33 cellular contexts compared by ENCODE assay signal in genomic region chr6:36717871-36718540, GRCh38. TPM values are rescaled to one million over a fixed set of nuclear protein-coding genes. Genes with fewer than 3 reads are reported as not detected.
DNase-seq lines count a peak whose midpoint lies in the region; ATAC-seq, FAIRE-seq and TF ChIP-seq lines count a peak whose summit lies in the region.
"Had no signal": no experiment of that assay in that cellular context is flagged by ENCODE, and none has a peak within 500 bp of the region (broad histone marks: within the 10 kb centered on the region; RNA-seq: fewer than 3 reads in every experiment).

No MANE protein-coding gene starts in this region.

- H3K9me3 Mint-ChIP-seq in stimulated activated memory B cell treated with anti-CD40 and anti-IgM and Interleukin-4, amounts not matched to agents 10 μg/mL and 1 μg/mL and 100 μg/mL, for 72 hours, result no peaks in the 10 kb centered on the region
- no peaks in the 10 kb centered on the region for H3K9me3 Mint-ChIP-seq in H9
- H3K9me3 Mint-ChIP-seq: activated CD8-positive, alpha-beta T cell treated with anti-CD3 and anti-CD28 coated beads for 36 hours; activated naive CD8-positive, alpha-beta T cell treated with anti-CD3 and anti-CD28 coated beads for 36 hours; activated T-helper 1 cell treated with anti-CD3 and anti-CD28 coated beads, Interleukin-12 subunit alpha, Interleukin-12 subunit beta, Interleukin-2, Interleukin-4 antibody, amounts not matched to agents 30 ng/mL and 10 ng/mL and 1 ng/mL, durations not matched to agents 14 hours and 24 hours and 36 hours; CD4-positive, alpha-beta memory T cell had no signal

- H3K27me3 ChIP-seq in HepG2 (ENCODE audit: control insufficient read depth in 1 of 2, insufficient read depth in 2 of 2, low read length in 2 of 2) (peaks cover 19 to 78% of the 10 kb centered on the region in 2 experiments; a peak in 4 of 5 replicates), left lung (no peaks in the 10 kb centered on the region), H9 (ENCODE audit: insufficient read depth, low read length) (no peaks in the 10 kb centered on the region)
- H3K27me3 ChIP-seq: ascending aorta, MG63, neutrophil, right lobe of liver had no signal

- H2BK5ac ChIP-seq in H9 (ENCODE audit: insufficient read length, low read length), result no peak overlapping the region

- CTCF ChIA-PET in HEK293 (lab: Yijun Ruan, JAX) (interaction anchor here (0.6 to 1.8 kb wide), 5 partner anchors 41 to 301 kb away, joined by 3 to 4 read pairs (median 3); no protein-coding TSS in a partner anchor), HepG2 (lab: Yijun Ruan, JAX; ENCODE audit: low intra/inter-chr PET ratio, low total read pairs) (no interaction called here)

- H4K20me1 ChIP-seq in HepG2 (ENCODE audit: insufficient read depth, low read length) (no peaks in the 10 kb centered on the region), H9 (ENCODE audit: control insufficient read depth, insufficient read depth, insufficient read length) (no peaks in the 10 kb centered on the region)

- intact Hi-C loops in HepG2 (cut with micrococcal nuclease; ENCODE audit: unreplicated experiment) (no loop called here), left lung (cut with DNase I) (no loop called here)

- no peak overlapping the region for H3K23ac ChIP-seq in H9 (ENCODE audit: insufficient read length, low read depth, low read length)

- peak; percentile 26 for DNase-seq in activated CD4-positive, CD25-positive, alpha-beta regulatory T cell treated with anti-CD3 and anti-CD28 coated beads, Interleukin-2, amount 50 U/mL, for 72 hours
- no peak for DNase-seq in activated CD4-positive, CD25-positive, alpha-beta regulatory T cell (lab: John Stamatoyannopoulos, UW)
- DNase-seq in HepG2 (ENCODE audit: low spot score) (no peak), NCI-H2081 treated with DMSO at 0.1 percent for 48 hours (lab: John Stamatoyannopoulos, UW) (no peak), left lung (no peak), H9 (no peak)
- DNase-seq: activated CD4-positive, alpha-beta T cell treated with anti-CD3 and anti-CD28 coated beads for 1 hour; activated CD8-positive, alpha-beta memory T cell treated with anti-CD3 and anti-CD28 coated beads, Interleukin-2, amount 50 U/mL, for 48 hours; activated CD8-positive, alpha-beta T cell treated with anti-CD3 and anti-CD28 coated beads for 36 hours; activated naive CD8-positive, alpha-beta T cell treated with anti-CD3 and anti-CD28 coated beads for 36 hours; CD4-positive, alpha-beta memory T cell; effector CD4-positive, alpha-beta T cell; GM23248; mesendoderm; MG63; NCI-H1105 treated with DMSO at 0.1 percent for 48 hours; NCI-H1930; NCI-H524 treated with DMSO at 0.1 percent for 48 hours; PC-9; Right ventricle myocardium superior; stimulated activated CD4-positive, alpha-beta T cell treated with anti-CD3 and anti-CD28 coated beads, Interleukin-4, amount 100 ng/mL, for 24 hours had no signal

- no peaks in the 10 kb centered on the region for H3K23me2 ChIP-seq in H9 (ENCODE audit: insufficient read length, low read depth, low read length, poor library complexity, severe bottlenecking)

- H3K4me3 ChIP-seq in HEK293 (ENCODE audit: low read depth, low read length) (no peak overlapping the region), HepG2 (replicated peaks in 1 of 3; ENCODE audit: insufficient read depth in 1 of 3, low read depth in 2 of 3, low read length in 3 of 3) (no peak overlapping the region), left lung (no peak overlapping the region)
- H3K4me3 ChIP-seq: A549, ascending aorta, GM23248, MG63, PC-9, right lobe of liver had no signal

- no peak overlapping the region for H4K8ac ChIP-seq in H9 (replicated peaks; ENCODE audit: insufficient read length, low read depth, low read length)

- H3K9me3 ChIP-seq in HEK293 (ENCODE audit: control insufficient read depth, insufficient read depth, low read depth, low read length) (no peaks in the 10 kb centered on the region), HepG2 (ENCODE audit: low read length) (no peaks in the 10 kb centered on the region), left lung (no peaks in the 10 kb centered on the region), H9 (ENCODE audit: control insufficient read depth, low read depth, low read length) (no peaks in the 10 kb centered on the region)
- H3K9me3 ChIP-seq: A549, ascending aorta, MG63, neutrophil, right lobe of liver had no signal

- no peak overlapping the region for H3K56ac ChIP-seq in H9 (ENCODE audit: insufficient read length, low read depth, low read length)

- POLR2A ChIA-PET in HEK293 (lab: Yijun Ruan, JAX), result interaction anchor here (0.6 kb wide), 1 partner anchor 112 kb away, joined by 3 read pairs; no protein-coding TSS in a partner anchor
- POLR2A ChIA-PET in HepG2 (lab: Yijun Ruan, JAX), result no interaction called here

- no peaks in the 10 kb centered on the region for H3K27me3 Mint-ChIP-seq in stimulated activated memory B cell treated with anti-CD40 and anti-IgM and Interleukin-4, amounts not matched to agents 10 μg/mL and 1 μg/mL and 100 μg/mL, for 72 hours
- no peaks in the 10 kb centered on the region; the same call in 1 of the 2 replicates for H3K27me3 Mint-ChIP-seq in H9 (ENCODE audit: low read depth)
- H3K27me3 Mint-ChIP-seq: activated CD8-positive, alpha-beta T cell treated with anti-CD3 and anti-CD28 coated beads for 36 hours; activated naive CD8-positive, alpha-beta T cell treated with anti-CD3 and anti-CD28 coated beads for 36 hours; CD4-positive, alpha-beta memory T cell had no signal

- H4K5ac ChIP-seq in H9 (ENCODE audit: insufficient read length, low read depth, low read length), result no peak overlapping the region

- H3K79me1 ChIP-seq in H9 (ENCODE audit: insufficient read depth, low read depth, low read length, poor library complexity, severe bottlenecking), result no peaks in the 10 kb centered on the region

- TF ChIP-seq EP300 in HepG2 (IDR thresholded peaks at IDR 0.05; ENCODE audit: low read depth in 2 of 2, low read length in 2 of 2) (no peak), HepG2 (CRISPR knock-in tag; IDR thresholded peaks at IDR 0.05; ENCODE audit: borderline replicate concordance) (no peak)

- no peak overlapping the region for H2BK20ac ChIP-seq in H9 (ENCODE audit: low read depth, low read length, poor library complexity, severe bottlenecking)

- no peak for FAIRE-seq in HepG2 (lab: Jason Lieb, UNC)
- FAIRE-seq: A549, colon had no signal

- H2AFZ ChIP-seq in HepG2 (ENCODE audit: low read length) (no peak overlapping the region), H9 (ENCODE audit: low read length) (no peak overlapping the region)
- H2AFZ ChIP-seq: GM23248, PC-9 had no signal

- H3K27ac ChIP-seq in HEK293 (ENCODE audit: extremely low read depth, low read depth, low read length) (no peak overlapping the region), HepG2 (ENCODE audit: extremely low read length, insufficient read depth, low read length) (no peak overlapping the region), left lung (no peak overlapping the region), H9 (ENCODE audit: insufficient read length, low read depth, low read length) (no peak overlapping the region)
- H3K27ac ChIP-seq: A549, ascending aorta, epithelial cell of prostate, GM23248, KMS-11, neutrophil, PC-9, right lobe of liver had no signal

- TF ChIP-seq POLR2A in HepG2 (IDR thresholded peaks at IDR 0.05; ENCODE audit: insufficient read depth in 1 of 2, low read depth in 2 of 2, low read length in 2 of 2), result no peak

- H3K9ac ChIP-seq in HepG2 (ENCODE audit: insufficient read depth, low read depth, low read length), result no peak overlapping the region
- no peak overlapping the region for H3K9ac ChIP-seq in H9 (ENCODE audit: extremely low read depth, insufficient read length, low read length)
- H3K9ac ChIP-seq: GM23248, KMS-11 had no signal

- H2BK15ac ChIP-seq in H9 (ENCODE audit: low read depth, low read length), result no peak overlapping the region

- H3K36me3 ChIP-seq in HEK293 (ENCODE audit: control insufficient read depth in 2 of 2, insufficient read depth in 1 of 2, low read length in 2 of 2) (no peaks in the 10 kb centered on the region), HepG2 (replicated peaks in 1 of 2; ENCODE audit: control insufficient read depth in 1 of 2, insufficient read depth in 2 of 2, low read length in 2 of 2) (no peaks in the 10 kb centered on the region), left lung (peaks cover 0 to 5% of the 10 kb centered on the region in 2 donors)
- H3K36me3 ChIP-seq: ascending aorta, MG63, right lobe of liver had no signal

- no peak overlapping the region for H3K4me3 Mint-ChIP-seq in stimulated activated memory B cell treated with anti-CD40 and anti-IgM and Interleukin-4, amounts not matched to agents 10 μg/mL and 1 μg/mL and 100 μg/mL, for 72 hours
- H3K4me3 Mint-ChIP-seq in H9, result no peak overlapping the region
- H3K4me3 Mint-ChIP-seq: activated CD8-positive, alpha-beta T cell treated with anti-CD3 and anti-CD28 coated beads for 36 hours; activated naive CD8-positive, alpha-beta T cell treated with anti-CD3 and anti-CD28 coated beads for 36 hours; activated T-helper 1 cell treated with anti-CD3 and anti-CD28 coated beads, Interleukin-12 subunit alpha, Interleukin-12 subunit beta, Interleukin-2, Interleukin-4 antibody, amounts not matched to agents 30 ng/mL and 10 ng/mL and 1 ng/mL, durations not matched to agents 14 hours and 24 hours and 36 hours; CD4-positive, alpha-beta memory T cell had no signal

- ATAC-seq in HepG2 (peak; percentile 7; the same call in 1 of the 3 replicates), left lung (no peak)
- ATAC-seq in stimulated activated memory B cell treated with anti-CD40 and anti-IgM and Interleukin-4, amounts not matched to agents 10 μg/mL and 1 μg/mL and 100 μg/mL, for 72 hours, result no peak
- ATAC-seq: activated CD8-positive, alpha-beta T cell treated with anti-CD3 and anti-CD28 coated beads for 36 hours; left lobe of liver; right lobe of liver had no signal

- no peak overlapping the region for H4K91ac ChIP-seq in H9 (ENCODE audit: insufficient read length, low read depth, low read length)

- WGBS in HepG2 (ENCODE audit: low lambda C conversion rate), result 12% methylated on average over 11 of the region's 12 CpGs
- WGBS in H9 (ENCODE audit: extremely low coverage, insufficient read length, low lambda C conversion rate), result no CpG with 5 or more reads among the region's 12 CpGs

- no peaks in the 10 kb centered on the region for H3K4me1 ChIP-seq in HEK293 (ENCODE audit: control insufficient read depth, insufficient read depth, low read length)
- H3K4me1 ChIP-seq in HepG2 (ENCODE audit: insufficient read depth, low read length), result no peaks in the 10 kb centered on the region
- no peaks in the 10 kb centered on the region for H3K4me1 ChIP-seq in left lung
- no peaks in the 10 kb centered on the region; the same call in 1 of the 2 replicates for H3K4me1 ChIP-seq in H9 (ENCODE audit: insufficient read depth, low read length)
- H3K4me1 ChIP-seq: A549, ascending aorta, right lobe of liver had no signal

- H3K27ac Mint-ChIP-seq in stimulated activated memory B cell treated with anti-CD40 and anti-IgM and Interleukin-4, amounts not matched to agents 10 μg/mL and 1 μg/mL and 100 μg/mL, for 72 hours, result peak overlapping the region; percentile 9
- no peak overlapping the region for H3K27ac Mint-ChIP-seq in H9
- H3K27ac Mint-ChIP-seq: activated CD8-positive, alpha-beta T cell treated with anti-CD3 and anti-CD28 coated beads for 36 hours; activated naive CD8-positive, alpha-beta T cell treated with anti-CD3 and anti-CD28 coated beads for 36 hours; activated T-helper 1 cell treated with anti-CD3 and anti-CD28 coated beads, Interleukin-12 subunit alpha, Interleukin-12 subunit beta, Interleukin-2, Interleukin-4 antibody, amounts not matched to agents 30 ng/mL and 10 ng/mL and 1 ng/mL, durations not matched to agents 14 hours and 24 hours and 36 hours; CD4-positive, alpha-beta memory T cell; progenitor cell of endocrine pancreas had no signal

- TF ChIP-seq CTCF in HEK293 (tag by site-specific recombination; IDR thresholded peaks at IDR 0.05) (no peak), HepG2 (CRISPR knock-in tag; IDR thresholded peaks at IDR 0.05) (no peak), left lung (IDR thresholded peaks at IDR 0.05) (no peak), H9 (conservative IDR thresholded peaks at IDR 0.05) (no peak)

- in situ Hi-C loops in HepG2 (cut with HindIII; ENCODE audit: extremely low pct_ligation_motif_present, low pct_unique_long_range_greater_than_20kb), result no loop called here

- H3K18ac ChIP-seq in H9 (ENCODE audit: insufficient read length, low read depth, low read length), result no peak overlapping the region

- H3K14ac ChIP-seq in H9 (ENCODE audit: insufficient read depth, low read length), result no peak overlapping the region

- H3K79me2 ChIP-seq in HepG2 (ENCODE audit: insufficient read depth, low read length), result no peaks in the 10 kb centered on the region
- no peaks in the 10 kb centered on the region for H3K79me2 ChIP-seq in H9 (ENCODE audit: insufficient read depth, low read length)

- H3K4me2 ChIP-seq in HepG2 (ENCODE audit: low read depth, low read length) (no peak overlapping the region), H9 (ENCODE audit: insufficient read depth, insufficient read length, low read length) (no peak overlapping the region)
- H3K4me2 ChIP-seq: A549, KMS-11, PC-9 had no signal

- H3T11ph ChIP-seq in H9 (ENCODE audit: low read length), result no peak overlapping the region

- H3K36me3 Mint-ChIP-seq in stimulated activated memory B cell treated with anti-CD40 and anti-IgM and Interleukin-4, amounts not matched to agents 10 μg/mL and 1 μg/mL and 100 μg/mL, for 72 hours, result no peaks in the 10 kb centered on the region
- H3K36me3 Mint-ChIP-seq in H9 (ENCODE audit: insufficient read depth in 1 of 3, low read depth in 3 of 3), result no peaks in the 10 kb centered on the region
- H3K36me3 Mint-ChIP-seq: activated naive CD8-positive, alpha-beta T cell treated with anti-CD3 and anti-CD28 coated beads for 36 hours; CD4-positive, alpha-beta memory T cell had no signal

- no peak overlapping the region for H2AK5ac ChIP-seq in H9 (ENCODE audit: insufficient read length, low read length)

- H2BK120ac ChIP-seq in H9 (ENCODE audit: low read depth, low read length, poor library complexity, severe bottlenecking), result no peak overlapping the region

- peaks cover 20% of the 10 kb centered on the region for H3K4me1 Mint-ChIP-seq in stimulated activated memory B cell treated with anti-CD40 and anti-IgM and Interleukin-4, amounts not matched to agents 10 μg/mL and 1 μg/mL and 100 μg/mL, for 72 hours
- peaks cover 3 to 5% of the 10 kb centered on the region in 2 experiments; a peak in 1 of 4 replicates for H3K4me1 Mint-ChIP-seq in H9
- H3K4me1 Mint-ChIP-seq: activated naive CD8-positive, alpha-beta T cell treated with anti-CD3 and anti-CD28 coated beads for 36 hours had no signal

- BruUV-seq in HepG2 (replicated peaks; lab: Mats Ljungman, UMichigan), result no TSS peak

- H2BK12ac ChIP-seq in H9 (ENCODE audit: insufficient read length, low read depth, low read length), result no peak overlapping the region

- H3K4ac ChIP-seq in H9 (ENCODE audit: low read depth, low read length), result no peak overlapping the region

- TF ChIP-seq RAD21 in HepG2 (CRISPR knock-in tag; IDR thresholded peaks at IDR 0.05), result no peak

RNA-seq across cellular contexts. Expression of gene RAB44, which starts 20.4 kb away (rescaled TPM):
- total RNA-seq in HepG2 (2016; rRNA removed; fragmentation: Illumina TruSeq; extraction: Trizol) (not detected in 2 replicates), left lung (under 1 TPM; 0.26 to 0.37 TPM), H9 (2021) (0.04 TPM in 1 of 2 replicates, not detected in the other)
- total RNA-seq in HepG2 (2016; cell fraction: cytosol; rRNA removed; fragmentation: Illumina TruSeq; extraction: Trizol; ENCODE audit: low read depth), result not detected in 2 replicates
- total RNA-seq in HepG2 (2016; cell fraction: insoluble cytoplasmic fraction; rRNA removed; fragmentation: Illumina TruSeq; extraction: Trizol), result not detected in 2 replicates
- total RNA-seq in HepG2 (2016; cell fraction: membrane; rRNA removed; fragmentation: Illumina TruSeq; extraction: Trizol), result not detected in 2 replicates
- total RNA-seq in HepG2 (2016; cell fraction: nucleus; rRNA removed; fragmentation: Illumina TruSeq; extraction: Trizol), result not detected in 2 replicates
- not detected in 2 replicates for polyA plus RNA-seq in HepG2 (2011; rRNA removed)
- polyA plus RNA-seq in HepG2 (2011; cell fraction: cytosol; rRNA removed), result not detected in 2 replicates
- polyA plus RNA-seq in HepG2 (2011; cell fraction: nucleus; rRNA removed), result 0.09 TPM in 1 of 2 replicates, not detected in the other
- polyA plus RNA-seq in HepG2 (2012), result not detected in 2 replicates
- polyA plus RNA-seq in HepG2 (2016; cell fraction: cytosol; fragmentation: Illumina TruSeq; extraction: Trizol; ENCODE audit: low read depth), result not detected in 2 replicates
- polyA plus RNA-seq in HepG2 (2016; cell fraction: insoluble cytoplasmic fraction; fragmentation: Illumina TruSeq; extraction: Trizol; ENCODE audit: low read depth), result not detected in 2 replicates
- not detected in 2 replicates for polyA plus RNA-seq in HepG2 (2016; cell fraction: membrane; fragmentation: Illumina TruSeq; extraction: Trizol; ENCODE audit: low read depth)
- polyA plus RNA-seq in HepG2 (2016; cell fraction: nucleus; fragmentation: Illumina TruSeq; extraction: Trizol; ENCODE audit: insufficient read depth, low read depth), result 0.13 TPM in 1 of 2 replicates, not detected in the other
- polyA minus RNA-seq in HepG2 (2011; rRNA and poly(A)+ RNA removed; ENCODE audit: low replicate concordance), result 0.02 TPM in 1 of 2 replicates, not detected in the other
- polyA minus RNA-seq in HepG2 (2011; cell fraction: cytosol; rRNA and poly(A)+ RNA removed), result not detected in 2 replicates
- 0.13 TPM in 1 of 2 replicates, not detected in the other for polyA minus RNA-seq in HepG2 (2011; cell fraction: nucleus; rRNA and poly(A)+ RNA removed)
- total RNA-seq: activated naive CD8-positive, alpha-beta T cell treated with anti-CD3 and anti-CD28 coated beads for 36 hours; CD4-positive, alpha-beta memory T cell; GM23248; PC-9; progenitor cell of endocrine pancreas; Right ventricle myocardium superior had no signal
- polyA plus RNA-seq: CD4-positive, alpha-beta memory T cell; GM23248 had no signal

RNA-seq across cellular contexts. Expression of gene CDKN1A, which starts 39.5 kb away (rescaled TPM):
- total RNA-seq in HepG2 (2016; rRNA removed; fragmentation: Illumina TruSeq; extraction: Trizol) (56.0 and 60.7 TPM in 2 replicates), left lung (100 to 1,000 TPM in 1 of 2 donors, 10 to 100 TPM in 1; 66.9 to 240 TPM), H9 (2021) (17.4 and 19.1 TPM in 2 replicates)
- total RNA-seq in HepG2 (2016; cell fraction: cytosol; rRNA removed; fragmentation: Illumina TruSeq; extraction: Trizol; ENCODE audit: low read depth), result 14.1 and 14.6 TPM in 2 replicates
- total RNA-seq in HepG2 (2016; cell fraction: insoluble cytoplasmic fraction; rRNA removed; fragmentation: Illumina TruSeq; extraction: Trizol), result 60.2 and 60.7 TPM in 2 replicates
- 35.8 and 37.2 TPM in 2 replicates for total RNA-seq in HepG2 (2016; cell fraction: membrane; rRNA removed; fragmentation: Illumina TruSeq; extraction: Trizol)
- 39.4 and 41.1 TPM in 2 replicates for total RNA-seq in HepG2 (2016; cell fraction: nucleus; rRNA removed; fragmentation: Illumina TruSeq; extraction: Trizol)
- 92.1 and 131 TPM in 2 replicates for polyA plus RNA-seq in HepG2 (2011; rRNA removed)
- 101 and 109 TPM in 2 replicates for polyA plus RNA-seq in HepG2 (2011; cell fraction: cytosol; rRNA removed)
- 99.7 and 130 TPM in 2 replicates for polyA plus RNA-seq in HepG2 (2011; cell fraction: nucleus; rRNA removed)
- 25.4 and 74.5 TPM in 2 replicates for polyA plus RNA-seq in HepG2 (2012)
- 11.7 and 12.8 TPM in 2 replicates for polyA plus RNA-seq in HepG2 (2016; cell fraction: cytosol; fragmentation: Illumina TruSeq; extraction: Trizol; ENCODE audit: low read depth)
- polyA plus RNA-seq in HepG2 (2016; cell fraction: insoluble cytoplasmic fraction; fragmentation: Illumina TruSeq; extraction: Trizol; ENCODE audit: low read depth), result 67.9 and 74.3 TPM in 2 replicates
- 27.1 and 27.5 TPM in 2 replicates for polyA plus RNA-seq in HepG2 (2016; cell fraction: membrane; fragmentation: Illumina TruSeq; extraction: Trizol; ENCODE audit: low read depth)
- 70.1 and 78.2 TPM in 2 replicates for polyA plus RNA-seq in HepG2 (2016; cell fraction: nucleus; fragmentation: Illumina TruSeq; extraction: Trizol; ENCODE audit: insufficient read depth, low read depth)
- polyA minus RNA-seq in HepG2 (2011; rRNA and poly(A)+ RNA removed; ENCODE audit: low replicate concordance), result 52.9 and 74.7 TPM in 2 replicates
- 33.1 and 37.9 TPM in 2 replicates for polyA minus RNA-seq in HepG2 (2011; cell fraction: cytosol; rRNA and poly(A)+ RNA removed)
- polyA minus RNA-seq in HepG2 (2011; cell fraction: nucleus; rRNA and poly(A)+ RNA removed), result 23.8 and 39.9 TPM in 2 replicates
